ENCODE assay signal across 1 cellular context in the genomic region with DNA sequence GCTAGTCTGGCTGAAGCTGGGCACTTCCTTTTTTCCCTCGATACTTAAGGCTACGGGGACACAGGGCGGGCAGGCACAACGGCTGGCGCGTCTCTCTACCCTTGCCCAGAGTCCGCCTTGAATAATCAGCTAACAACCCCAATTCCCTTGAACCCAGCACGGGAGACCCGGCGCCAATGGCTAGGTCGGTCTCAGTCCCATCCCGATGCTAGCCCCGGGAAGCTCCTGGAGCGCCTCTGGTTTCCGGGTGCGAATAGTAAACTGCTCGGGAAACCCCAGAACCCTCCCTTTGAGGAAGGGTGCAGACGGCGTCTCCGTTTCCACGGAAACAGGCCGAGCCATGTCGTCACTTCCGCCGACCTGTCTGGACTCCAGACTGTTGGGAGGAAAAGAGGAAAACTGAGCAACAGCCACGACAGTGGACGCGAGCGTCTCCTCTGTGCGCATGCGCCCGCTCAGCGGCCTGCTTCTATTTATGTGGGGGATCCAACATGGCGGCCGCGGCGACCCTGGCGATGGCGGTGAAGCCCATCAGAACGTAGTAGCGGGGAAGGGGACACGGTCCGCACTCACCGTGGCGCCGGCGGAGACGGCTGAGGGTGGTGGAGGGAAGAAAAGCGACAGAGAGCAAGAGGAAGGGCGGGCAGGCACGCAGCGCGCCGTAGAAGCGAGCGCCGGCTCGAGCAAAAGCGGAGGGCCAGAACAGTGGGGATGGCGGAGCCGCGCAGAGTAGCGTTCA.
TF ChIP-seq lines count a peak whose summit lies in the region.

Gene UBN2, plus strand, starts transcription at position 464 of the 739 bp plus-strand sequence. Its CDS starts 248 bp downstream, at position 712.

TF ChIP-seq in K562, 482 proteins besides CTCF, POLR2A, EP300 and RAD21 (continued from another document and continues in another):
- TF ChIP-seq SIX5 (IDR thresholded peaks at IDR 0.05; ENCODE audit: borderline replicate concordance in 1 of 2, insufficient read depth in 1 of 2, low read depth in 1 of 2, low read length in 2 of 2), result no peak
- TF ChIP-seq, protein P1, sequence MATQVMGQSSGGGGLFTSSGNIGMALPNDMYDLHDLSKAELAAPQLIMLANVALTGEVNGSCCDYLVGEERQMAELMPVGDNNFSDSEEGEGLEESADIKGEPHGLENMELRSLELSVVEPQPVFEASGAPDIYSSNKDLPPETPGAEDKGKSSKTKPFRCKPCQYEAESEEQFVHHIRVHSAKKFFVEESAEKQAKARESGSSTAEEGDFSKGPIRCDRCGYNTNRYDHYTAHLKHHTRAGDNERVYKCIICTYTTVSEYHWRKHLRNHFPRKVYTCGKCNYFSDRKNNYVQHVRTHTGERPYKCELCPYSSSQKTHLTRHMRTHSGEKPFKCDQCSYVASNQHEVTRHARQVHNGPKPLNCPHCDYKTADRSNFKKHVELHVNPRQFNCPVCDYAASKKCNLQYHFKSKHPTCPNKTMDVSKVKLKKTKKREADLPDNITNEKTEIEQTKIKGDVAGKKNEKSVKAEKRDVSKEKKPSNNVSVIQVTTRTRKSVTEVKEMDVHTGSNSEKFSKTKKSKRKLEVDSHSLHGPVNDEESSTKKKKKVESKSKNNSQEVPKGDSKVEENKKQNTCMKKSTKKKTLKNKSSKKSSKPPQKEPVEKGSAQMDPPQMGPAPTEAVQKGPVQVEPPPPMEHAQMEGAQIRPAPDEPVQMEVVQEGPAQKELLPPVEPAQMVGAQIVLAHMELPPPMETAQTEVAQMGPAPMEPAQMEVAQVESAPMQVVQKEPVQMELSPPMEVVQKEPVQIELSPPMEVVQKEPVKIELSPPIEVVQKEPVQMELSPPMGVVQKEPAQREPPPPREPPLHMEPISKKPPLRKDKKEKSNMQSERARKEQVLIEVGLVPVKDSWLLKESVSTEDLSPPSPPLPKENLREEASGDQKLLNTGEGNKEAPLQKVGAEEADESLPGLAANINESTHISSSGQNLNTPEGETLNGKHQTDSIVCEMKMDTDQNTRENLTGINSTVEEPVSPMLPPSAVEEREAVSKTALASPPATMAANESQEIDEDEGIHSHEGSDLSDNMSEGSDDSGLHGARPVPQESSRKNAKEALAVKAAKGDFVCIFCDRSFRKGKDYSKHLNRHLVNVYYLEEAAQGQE (CRISPR knock-in tag; IDR thresholded peaks at IDR 0.05; ENCODE audit: low read depth), result 0 out of 2 replicates have a peak, but pooled peaks have one; percentile 22
- TF ChIP-seq ZNF436 (CRISPR knock-in tag; IDR thresholded peaks at IDR 0.05), result no peak
- TF ChIP-seq BCL6 (CRISPR knock-in tag; IDR thresholded peaks at IDR 0.05), result no peak
- no peak for TF ChIP-seq THRA (IDR thresholded peaks at IDR 0.05)
- TF ChIP-seq ELF1 (tag; IDR thresholded peaks at IDR 0.05), result peak; percentile 92
- TF ChIP-seq ZNF778 (CRISPR knock-in tag; IDR thresholded peaks at IDR 0.05), result no peak
- no peak for TF ChIP-seq ZNF584 (CRISPR knock-in tag; IDR thresholded peaks at IDR 0.05; ENCODE audit: low read depth)
- TF ChIP-seq SIRT6 (IDR thresholded peaks at IDR 0.05; ENCODE audit: low read depth, low read length), result no peak
- no peak for TF ChIP-seq LEF1 (IDR thresholded peaks at IDR 0.05)
- TF ChIP-seq NFRKB (IDR thresholded peaks at IDR 0.05; ENCODE audit: low read depth), result peak; percentile 95
- no peak for TF ChIP-seq MAFF (IDR thresholded peaks at IDR 0.05; ENCODE audit: low read length)
- TF ChIP-seq ETS2 (tag; IDR thresholded peaks at IDR 0.05; ENCODE audit: borderline replicate concordance, poor library complexity, severe bottlenecking), result no peak
- TF ChIP-seq, protein P2, sequence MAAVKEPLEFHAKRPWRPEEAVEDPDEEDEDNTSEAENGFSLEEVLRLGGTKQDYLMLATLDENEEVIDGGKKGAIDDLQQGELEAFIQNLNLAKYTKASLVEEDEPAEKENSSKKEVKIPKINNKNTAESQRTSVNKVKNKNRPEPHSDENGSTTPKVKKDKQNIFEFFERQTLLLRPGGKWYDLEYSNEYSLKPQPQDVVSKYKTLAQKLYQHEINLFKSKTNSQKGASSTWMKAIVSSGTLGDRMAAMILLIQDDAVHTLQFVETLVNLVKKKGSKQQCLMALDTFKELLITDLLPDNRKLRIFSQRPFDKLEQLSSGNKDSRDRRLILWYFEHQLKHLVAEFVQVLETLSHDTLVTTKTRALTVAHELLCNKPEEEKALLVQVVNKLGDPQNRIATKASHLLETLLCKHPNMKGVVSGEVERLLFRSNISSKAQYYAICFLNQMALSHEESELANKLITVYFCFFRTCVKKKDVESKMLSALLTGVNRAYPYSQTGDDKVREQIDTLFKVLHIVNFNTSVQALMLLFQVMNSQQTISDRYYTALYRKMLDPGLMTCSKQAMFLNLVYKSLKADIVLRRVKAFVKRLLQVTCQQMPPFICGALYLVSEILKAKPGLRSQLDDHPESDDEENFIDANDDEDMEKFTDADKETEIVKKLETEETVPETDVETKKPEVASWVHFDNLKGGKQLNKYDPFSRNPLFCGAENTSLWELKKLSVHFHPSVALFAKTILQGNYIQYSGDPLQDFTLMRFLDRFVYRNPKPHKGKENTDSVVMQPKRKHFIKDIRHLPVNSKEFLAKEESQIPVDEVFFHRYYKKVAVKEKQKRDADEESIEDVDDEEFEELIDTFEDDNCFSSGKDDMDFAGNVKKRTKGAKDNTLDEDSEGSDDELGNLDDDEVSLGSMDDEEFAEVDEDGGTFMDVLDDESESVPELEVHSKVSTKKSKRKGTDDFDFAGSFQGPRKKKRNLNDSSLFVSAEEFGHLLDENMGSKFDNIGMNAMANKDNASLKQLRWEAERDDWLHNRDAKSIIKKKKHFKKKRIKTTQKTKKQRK (IDR thresholded peaks at IDR 0.05; ENCODE audit: borderline replicate concordance, low read depth, low read length), result no peak
- no peak for TF ChIP-seq TCF3 (CRISPR knock-in tag; IDR thresholded peaks at IDR 0.05)
- no peak for TF ChIP-seq SMC3 (conservative IDR thresholded peaks at IDR 0.05; ENCODE audit: insufficient read depth, low read depth, low read length)
- TF ChIP-seq XRCC5 (IDR thresholded peaks at IDR 0.05; ENCODE audit: low read depth, low read length), result no peak
- TF ChIP-seq GTF2B (IDR thresholded peaks at IDR 0.05; ENCODE audit: extremely low read depth, insufficient read length), result peak; percentile 66
- TF ChIP-seq TAF9B (IDR thresholded peaks at IDR 0.05; ENCODE audit: partially characterized antibody), result peak; percentile 97
- TF ChIP-seq NR0B1 (IDR thresholded peaks at IDR 0.05; ENCODE audit: partially characterized antibody), result no peak
- no peak for TF ChIP-seq CUX1 (CRISPR knock-in tag; IDR thresholded peaks at IDR 0.05)
- TF ChIP-seq ZNF274 (IDR thresholded peaks at IDR 0.05; ENCODE audit: borderline replicate concordance, low read depth, low read length), result no peak
- TF ChIP-seq ZZZ3 (IDR thresholded peaks at IDR 0.05), result no peak
- TF ChIP-seq ETV6 (IDR thresholded peaks at IDR 0.05; ENCODE audit: borderline replicate concordance in 1 of 2, low read depth in 2 of 2, low read length in 1 of 2), result 0 out of 4 replicates have a peak, but pooled peaks of 1 of the 2 experiments have one; percentile 29
- TF ChIP-seq ETV6 (CRISPR knock-in tag; IDR thresholded peaks at IDR 0.05; ENCODE audit: borderline replicate concordance), result peak; percentile 84; the same call in 1 of the 2 replicates
- no peak for TF ChIP-seq TRIM25 (IDR thresholded peaks at IDR 0.05; ENCODE audit: borderline replicate concordance)
- no peak for TF ChIP-seq ARHGAP35 (IDR thresholded peaks at IDR 0.05; ENCODE audit: partially characterized antibody)
- TF ChIP-seq ZNF766 (CRISPR knock-in tag; conservative IDR thresholded peaks at IDR 0.05), result peak; percentile 15; the same call in 1 of the 2 replicates
- TF ChIP-seq NR1H2 (CRISPR knock-in tag; IDR thresholded peaks at IDR 0.05), result no peak; the same call in 1 of the 2 replicates
- TF ChIP-seq SRSF1 (IDR thresholded peaks at IDR 0.05; ENCODE audit: low read depth, low read length), result no peak
- TF ChIP-seq ZNF707 (CRISPR knock-in tag; conservative IDR thresholded peaks at IDR 0.05), result no peak
- TF ChIP-seq SFPQ (IDR thresholded peaks at IDR 0.05; ENCODE audit: low read depth, low read length), result no peak
- peak; percentile 55 to 85 for TF ChIP-seq MAZ (CRISPR knock-in tag; conservative IDR thresholded peaks at IDR 0.05 in 1 of 2, IDR thresholded peaks at IDR 0.05 in 1 of 2)
